ENCODE assay signal across 9 cellular contexts in genomic region chr11:110094298-110095073, GRCh38. TPM values are rescaled to one million over a fixed set of nuclear protein-coding genes. Genes with fewer than 3 reads are reported as not detected.
DNase-seq lines count a peak whose midpoint lies in the region; ATAC-seq, FAIRE-seq and TF ChIP-seq lines count a peak whose summit lies in the region.
"Had no signal": no experiment of that assay in that cellular context is flagged by ENCODE, and none has a peak within 500 bp of the region (broad histone marks: within the 10 kb centered on the region; RNA-seq: fewer than 3 reads in every experiment).

No MANE protein-coding gene starts in this region.

- peaks cover 27% of the 10 kb centered on the region for H3K4me1 Mint-ChIP-seq in activated T-helper 2 cell treated with anti-CD3 and anti-CD28 coated beads, Interferon-gamma antibody, Interleukin-2, Interleukin-4, amounts not matched to agents 10 μg/mL and 5 μg/mL and 100 μg/mL, durations not matched to agents 14 hours and 24 hours and 36 hours (ENCODE audit: low read depth)

- peak overlapping the region; percentile 89; the same call in 1 of the 2 replicates for H3K27ac ChIP-seq in HCT116 (ENCODE audit: low read depth, low read length)
- H3K27ac ChIP-seq in iPS-18a (ENCODE audit: low read length), result no peak overlapping the region
- peak overlapping the region in 7 of 8 donors; percentile 81 to 90 (median 86) for H3K27ac ChIP-seq in spleen

- peak overlapping the region; percentile 72 for H3K27ac Mint-ChIP-seq in activated T-helper 2 cell treated with anti-CD3 and anti-CD28 coated beads, Interferon-gamma antibody, Interleukin-2, Interleukin-4, amounts not matched to agents 10 μg/mL and 5 μg/mL and 100 μg/mL, durations not matched to agents 14 hours and 24 hours and 36 hours

- H3K9me3 Mint-ChIP-seq in activated T-helper 2 cell treated with anti-CD3 and anti-CD28 coated beads, Interferon-gamma antibody, Interleukin-2, Interleukin-4, amounts not matched to agents 10 μg/mL and 5 μg/mL and 100 μg/mL, durations not matched to agents 14 hours and 24 hours and 36 hours, result no peaks in the 10 kb centered on the region

- RAD21 ChIA-PET in HCT116 (lab: Charles Lee; ENCODE audit: low non-redundant PET in 1 of 2, low total read pairs in 2 of 2, uncharacterized antibody in 2 of 2, unreplicated experiment in 2 of 2), result no interaction called here

- no peak for TF ChIP-seq RAD21 in HCT116 (IDR thresholded peaks at IDR 0.05; ENCODE audit: low read depth)

- no peak overlapping the region for H2AFZ ChIP-seq in HCT116 (ENCODE audit: low read depth, low read length, poor library complexity, severe bottlenecking)

- peaks cover 59% of the 10 kb centered on the region for H3K79me2 ChIP-seq in HCT116 (ENCODE audit: insufficient read depth, low read length)

- peak overlapping the region; percentile 78 for H3K9ac ChIP-seq in HCT116 (ENCODE audit: low read length)
- H3K9ac ChIP-seq in iPS-18a (ENCODE audit: low read length), result peak overlapping the region; percentile 70

- 23 to 29% (median 25%) methylated on average over 7 of the region's 7 CpGs for WGBS in spleen, 5 donors

- FAIRE-seq in urothelium cell line (lab: Jason Lieb, UNC), result no peak

- ATAC-seq in HCT116 (no peak), HG03571 (IDR thresholded peaks at IDR 0.05; ENCODE audit: unreplicated experiment) (no peak)

- no peak for TF ChIP-seq CTCF in HCT116 (IDR thresholded peaks at IDR 0.05 in 2 of 3, conservative IDR thresholded peaks at IDR 0.05 in 1 of 3; ENCODE audit: borderline replicate concordance in 1 of 3, insufficient read depth in 1 of 3, low read depth in 2 of 3, low read length in 2 of 3)
- TF ChIP-seq CTCF in spleen (IDR thresholded peaks at IDR 0.05 in 8 of 11, conservative IDR thresholded peaks at IDR 0.05 in 3 of 11), result no peak

- H3K4me3 ChIP-seq in HCT116 (replicated peaks in 1 of 2; ENCODE audit: low read depth in 1 of 2, low read length in 2 of 2) (peak overlapping the region; percentile 69 to 74), iPS-18a (ENCODE audit: low read length) (peak overlapping the region; percentile 92), spleen (peak overlapping the region in 4 of 8 donors; percentile 44 to 71 (median 65))

- BruUV-seq in HCT116 (replicated peaks; lab: Mats Ljungman, UMichigan), result TSS peak; percentile 54

- H3K4me2 ChIP-seq in HCT116 (ENCODE audit: low read length), result peak overlapping the region; percentile 85

- intact Hi-C loops in HCT116 (cut with micrococcal nuclease) (loop anchor here (5.0 to 10.0 kb wide), 4 partner anchors 98 to 338 kb away; no protein-coding TSS in a partner anchor), spleen (cut with DNase I; ENCODE audit: low total_unique reads) (loop anchor here (10.0 kb wide), 1 partner anchor 150 kb away; no protein-coding TSS in a partner anchor)
- intact Hi-C loops in activated T-helper 2 cell treated with anti-CD3 and anti-CD28 coated beads, Interferon-gamma antibody, Interleukin-2, Interleukin-4, amounts not matched to agents 10 μg/mL and 5 μg/mL and 100 μg/mL, durations not matched to agents 14 hours and 24 hours and 36 hours (cut with micrococcal nuclease), result loop anchor here (5.0 to 10.0 kb wide), 5 partner anchors 253 to 1470 kb away; no protein-coding TSS in a partner anchor

- no peaks in the 10 kb centered on the region for H4K20me1 ChIP-seq in HCT116 (ENCODE audit: insufficient read depth)

- H3K36me3 ChIP-seq in HCT116 (ENCODE audit: control insufficient read depth in 1 of 2, insufficient read depth in 2 of 2, low read length in 2 of 2), result no peaks in the 10 kb centered on the region
- no peaks in the 10 kb centered on the region for H3K36me3 ChIP-seq in iPS-18a (ENCODE audit: control insufficient read depth, low read depth, low read length)
- H3K36me3 ChIP-seq in spleen, result no peaks in the 10 kb centered on the region

- H3K4me1 ChIP-seq in HCT116 (ENCODE audit: control insufficient read depth in 1 of 2, insufficient read depth in 2 of 2, low read length in 2 of 2) (peaks cover 22 to 36% of the 10 kb centered on the region in 2 experiments), iPS-18a (ENCODE audit: control insufficient read depth, low read depth, low read length) (peaks cover 15% of the 10 kb centered on the region), spleen (peaks cover 0 to 30% (median 21%) of the 10 kb centered on the region in 6 donors)

- no peaks in the 10 kb centered on the region for H3K9me2 ChIP-seq in HCT116 (ENCODE audit: insufficient read depth)

- POLR2A ChIA-PET in HCT116 (lab: Charles Lee), result no interaction called here

- CTCF ChIA-PET in HCT116 (lab: Charles Lee), result no interaction called here

- TF ChIP-seq POLR2A in HCT116 (IDR thresholded peaks at IDR 0.05; ENCODE audit: borderline replicate concordance, extremely low read depth, insufficient read depth, insufficient read length), result no peak
- TF ChIP-seq POLR2A in spleen (IDR thresholded peaks at IDR 0.05), result no peak

- H3K27me3 ChIP-seq in HCT116 (ENCODE audit: insufficient read depth, low read length), result no peaks in the 10 kb centered on the region
- H3K27me3 ChIP-seq in iPS-18a (ENCODE audit: control insufficient read depth, insufficient read depth, low read length), result peaks cover 22% of the 10 kb centered on the region
- peaks cover 0 to 65% (median 16%) of the 10 kb centered on the region in 7 donors for H3K27me3 ChIP-seq in spleen (replicated peaks in 1 of 7)

- peak overlapping the region; percentile 89 for H3K4me3 Mint-ChIP-seq in activated T-helper 2 cell treated with anti-CD3 and anti-CD28 coated beads, Interferon-gamma antibody, Interleukin-2, Interleukin-4, amounts not matched to agents 10 μg/mL and 5 μg/mL and 100 μg/mL, durations not matched to agents 14 hours and 24 hours and 36 hours (ENCODE audit: low read depth)

- peaks cover 32% of the 10 kb centered on the region for H3K27me3 Mint-ChIP-seq in activated T-helper 2 cell treated with anti-CD3 and anti-CD28 coated beads, Interferon-gamma antibody, Interleukin-2, Interleukin-4, amounts not matched to agents 10 μg/mL and 5 μg/mL and 100 μg/mL, durations not matched to agents 14 hours and 24 hours and 36 hours (ENCODE audit: low read depth)

- H3K9me3 ChIP-seq in HCT116 (ENCODE audit: control insufficient read depth in 1 of 2, insufficient read depth in 1 of 2, low read depth in 1 of 2, low read length in 2 of 2) (no peaks in the 10 kb centered on the region), iPS-18a (ENCODE audit: control insufficient read depth, low read depth, low read length) (no peaks in the 10 kb centered on the region), spleen (no peaks in the 10 kb centered on the region)

- peaks cover 34% of the 10 kb centered on the region for H3K36me3 Mint-ChIP-seq in activated T-helper 2 cell treated with anti-CD3 and anti-CD28 coated beads, Interferon-gamma antibody, Interleukin-2, Interleukin-4, amounts not matched to agents 10 μg/mL and 5 μg/mL and 100 μg/mL, durations not matched to agents 14 hours and 24 hours and 36 hours (ENCODE audit: low read depth)

- DNase-seq in HCT116 (ENCODE audit: low read depth, low spot score) (no peak), spleen (no peak), urothelium cell line (ENCODE audit: low spot score) (no peak), DMS53 (lab: John Stamatoyannopoulos, UW) (no peak), NCI-H226 (no peak)
- DNase-seq in activated T-helper 2 cell treated with anti-CD3 and anti-CD28 coated beads, Interferon-gamma antibody, Interleukin-2, Interleukin-4, amounts not matched to agents 10 μg/mL and 5 μg/mL and 100 μg/mL, durations not matched to agents 14 hours and 24 hours and 36 hours (ENCODE audit: low spot score), result no peak
- DNase-seq: activated gamma-delta T cell treated with Interleukin-2 at 50 U/mL for 16 hours had no signal

TF ChIP-seq in HCT116, 20 proteins besides CTCF, POLR2A, EP300 and RAD21:
- TF ChIP-seq EZH2phosphoT487 (IDR thresholded peaks at IDR 0.05; ENCODE audit: borderline replicate concordance) (no peak), ZFX (IDR thresholded peaks at IDR 0.05) (no peak), SRF (IDR thresholded peaks at IDR 0.05; ENCODE audit: low read depth) (no peak), TCF7L2 (IDR thresholded peaks at IDR 0.05; ENCODE audit: borderline replicate concordance, extremely low read depth, insufficient read depth, insufficient read length) (no peak), YY1 (IDR thresholded peaks at IDR 0.05; ENCODE audit: extremely low read depth, insufficient replicate concordance, low read depth, low read length) (no peak)
TF ChIP-seq in HCT116: peak in this region for 0.

RNA-seq across cellular contexts. Expression of gene ZC3H12C, which starts 1.3 kb away (rescaled TPM):
- total RNA-seq in HCT116 (2021; ENCODE audit: unreplicated experiment) (10.2 TPM), spleen (10 to 100 TPM in 1 of 7 donors, 1 to 10 TPM in 6; 3.9 to 10.4 (median 6.4) TPM)
- polyA plus RNA-seq in HCT116 (2012), result 3.2 and 3.9 TPM in 2 replicates
- total RNA-seq in activated T-helper 2 cell treated with anti-CD3 and anti-CD28 coated beads, Interferon-gamma antibody, Interleukin-2, Interleukin-4, amounts not matched to agents 10 μg/mL and 5 μg/mL and 100 μg/mL, durations not matched to agents 14 hours and 24 hours and 36 hours, result 16.7 and 17.5 TPM in 2 replicates
- 1 to 10 TPM in 1 of 3 donors, under 1 TPM in 2; 0.44 to 1.6 (median 0.46) TPM for polyA plus RNA-seq in spleen
